In the genomic region with DNA sequence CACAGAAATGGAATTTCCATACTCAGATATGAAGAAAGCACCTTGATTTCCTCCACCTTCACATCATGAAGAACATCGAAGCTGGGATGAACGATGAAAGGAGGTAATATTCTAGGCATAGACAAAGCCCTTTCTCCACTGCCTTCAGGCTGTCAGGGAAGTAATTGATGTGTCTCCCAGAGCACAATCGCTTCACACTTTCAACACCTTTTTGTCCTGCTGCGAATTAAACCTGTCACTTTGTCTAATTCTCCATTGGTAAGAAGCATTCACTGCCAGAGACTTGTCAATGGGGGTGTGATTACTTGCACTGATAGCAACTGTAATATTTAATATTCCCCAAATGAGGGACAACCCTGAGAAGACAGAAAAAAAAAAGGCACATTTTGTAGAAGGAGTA, we compare ENCODE assay signal across 25 cellular contexts.
DNase-seq lines count a peak whose midpoint lies in the region; FAIRE-seq and TF ChIP-seq lines count a peak whose summit lies in the region.
"Had no signal": no experiment of that assay in that cellular context is flagged by ENCODE, and none has a peak within 500 bp of the region (broad histone marks: within the 10 kb centered on the region; RNA-seq: fewer than 3 reads in every experiment).

No MANE protein-coding gene starts in this region.

- no peak for DNase-seq in activated naive CD4-positive, alpha-beta T cell treated with anti-CD3 and anti-CD28 coated beads, Interleukin-2, amount 10 ng/mL, durations not matched to agents 7 days and 5 days
- no peak for DNase-seq in activated naive CD4-positive, alpha-beta T cell treated with anti-CD3 and anti-CD28 coated beads, Interleukin-2, amount 50 U/mL, for 16 hours
- DNase-seq in activated CD4-positive, alpha-beta memory T cell treated with anti-CD3 and anti-CD28 coated beads for 36 hours: no peak
- DNase-seq in effector memory CD4-positive, alpha-beta T cell: no peak
- DNase-seq in chondrocyte (ENCODE audit: low spot score) (no peak), GM19239 (ENCODE audit: insufficient read length, low spot score) (no peak), CD1c-positive myeloid dendritic cell (ENCODE audit: extremely low spot score) (no peak)
- DNase-seq: adrenal gland; C1 segment of cervical spinal cord; DMS 273 treated with DMSO at 0.1 percent for 48 hours; effector CD8-positive, alpha-beta T cell; foreskin keratinocyte; HCEC 1CT; heart right ventricle; mesenchymal stem cell; NCI-H1436 treated with DMSO at 0.1 percent for 48 hours; NCI-H2171; NK-92 treated with Interleukin-12 subunit alpha and Interleukin-12 subunit beta, amount 100 ng/mL, for 24 hours; SHP77 treated with DMSO at 0.1 percent for 48 hours; stimulated activated CD4-positive, alpha-beta T cell treated with anti-CD3 and anti-CD28 coated beads, Interleukin-1b, Interleukin-23, amount 100 ng/mL, for 48 hours; SW 1271; testis had no signal

- H3K36me3 ChIP-seq in effector memory CD4-positive, alpha-beta T cell (ENCODE audit: control insufficient read depth, insufficient read depth, low read length): no peaks in the 10 kb centered on the region
- H3K36me3 ChIP-seq: adrenal gland, heart right ventricle, vagina had no signal

- intact Hi-C loops in activated CD4-positive, alpha-beta memory T cell treated with anti-CD3 and anti-CD28 coated beads for 36 hours (cut with micrococcal nuclease): loop anchor here (5.0 to 10.0 kb wide), 2 partner anchors 100 to 298 kb away; no protein-coding TSS in a partner anchor

- no peaks in the 10 kb centered on the region for H3K9me3 Mint-ChIP-seq in activated naive CD4-positive, alpha-beta T cell treated with anti-CD3 and anti-CD28 coated beads, Interleukin-2, amount 10 ng/mL, durations not matched to agents 7 days and 5 days
- no peaks in the 10 kb centered on the region for H3K9me3 Mint-ChIP-seq in activated CD4-positive, alpha-beta memory T cell treated with anti-CD3 and anti-CD28 coated beads for 36 hours
- no peaks in the 10 kb centered on the region for H3K9me3 Mint-ChIP-seq in chondrocyte (ENCODE audit: low read depth)

- peaks cover 96% of the 10 kb centered on the region for H3K4me1 Mint-ChIP-seq in activated naive CD4-positive, alpha-beta T cell treated with anti-CD3 and anti-CD28 coated beads, Interleukin-2, amount 10 ng/mL, durations not matched to agents 7 days and 5 days
- H3K4me1 Mint-ChIP-seq in activated CD4-positive, alpha-beta memory T cell treated with anti-CD3 and anti-CD28 coated beads for 36 hours (ENCODE audit: low read depth): peaks cover 91% of the 10 kb centered on the region
- H3K4me1 Mint-ChIP-seq in chondrocyte (ENCODE audit: low read depth): peaks cover 12% of the 10 kb centered on the region

- H3K4me3 ChIP-seq in effector memory CD4-positive, alpha-beta T cell (ENCODE audit: insufficient read depth, low read depth, low read length, poor library complexity, severe bottlenecking): no peak overlapping the region
- H3K4me3 ChIP-seq: adrenal gland, heart right ventricle, skin epidermis, testis, vagina had no signal

- peaks cover 11% of the 10 kb centered on the region for H3K36me3 Mint-ChIP-seq in activated naive CD4-positive, alpha-beta T cell treated with anti-CD3 and anti-CD28 coated beads, Interleukin-2, amount 10 ng/mL, durations not matched to agents 7 days and 5 days
- H3K36me3 Mint-ChIP-seq in activated CD4-positive, alpha-beta memory T cell treated with anti-CD3 and anti-CD28 coated beads for 36 hours: no peaks in the 10 kb centered on the region
- H3K36me3 Mint-ChIP-seq in chondrocyte (ENCODE audit: low read depth): no peaks in the 10 kb centered on the region

- H3K27ac Mint-ChIP-seq in activated naive CD4-positive, alpha-beta T cell treated with anti-CD3 and anti-CD28 coated beads, Interleukin-2, amount 10 ng/mL, durations not matched to agents 7 days and 5 days: peak overlapping the region; percentile 96
- peak overlapping the region; percentile 94 for H3K27ac Mint-ChIP-seq in activated CD4-positive, alpha-beta memory T cell treated with anti-CD3 and anti-CD28 coated beads for 36 hours
- no peak overlapping the region for H3K27ac Mint-ChIP-seq in chondrocyte (ENCODE audit: unreplicated experiment)

- H3K27ac ChIP-seq in effector memory CD4-positive, alpha-beta T cell (ENCODE audit: insufficient read depth, low read length, poor library complexity, severe bottlenecking): peak overlapping the region; percentile 52
- H3K27ac ChIP-seq: adrenal gland, foreskin keratinocyte, testis, vagina had no signal

- H3K4me1 ChIP-seq in effector memory CD4-positive, alpha-beta T cell (ENCODE audit: control insufficient read depth, insufficient read depth, low read length, poor library complexity, severe bottlenecking): peaks cover 84% of the 10 kb centered on the region
- H3K4me1 ChIP-seq: adrenal gland, foreskin keratinocyte, testis, vagina had no signal

- POLR2A ChIA-PET in activated CD4-positive, alpha-beta memory T cell treated with anti-CD3 and anti-CD28 coated beads for 36 hours (lab: Charles Lee): interaction anchor here (1.1 to 8.4 kb wide), 7 partner anchors 9 to 198 kb away, joined by 3 to 93 read pairs (median 4); no protein-coding TSS in a partner anchor

- no peaks in the 10 kb centered on the region for H3K9me3 ChIP-seq in effector memory CD4-positive, alpha-beta T cell (ENCODE audit: control insufficient read depth, low read length)
- H3K9me3 ChIP-seq: adrenal gland, heart right ventricle, testis, vagina had no signal

- H3K27me3 ChIP-seq in effector memory CD4-positive, alpha-beta T cell (replicated peaks; ENCODE audit: control insufficient read depth, insufficient read depth, low read length, poor library complexity, severe bottlenecking): no peaks in the 10 kb centered on the region
- H3K27me3 ChIP-seq: adrenal gland, heart right ventricle, testis, vagina had no signal

- H3K4me3 Mint-ChIP-seq in activated naive CD4-positive, alpha-beta T cell treated with anti-CD3 and anti-CD28 coated beads, Interleukin-2, amount 10 ng/mL, durations not matched to agents 7 days and 5 days: no peak overlapping the region
- H3K4me3 Mint-ChIP-seq in activated CD4-positive, alpha-beta memory T cell treated with anti-CD3 and anti-CD28 coated beads for 36 hours: peak overlapping the region; percentile 31
- no peak overlapping the region for H3K4me3 Mint-ChIP-seq in chondrocyte (ENCODE audit: unreplicated experiment)

- no peak for FAIRE-seq in GM19239 (lab: Jason Lieb, UNC)
- FAIRE-seq: colon had no signal

- TF ChIP-seq CTCF in chondrocyte (IDR thresholded peaks at IDR 0.05): no peak

- no peaks in the 10 kb centered on the region for H3K27me3 Mint-ChIP-seq in activated naive CD4-positive, alpha-beta T cell treated with anti-CD3 and anti-CD28 coated beads, Interleukin-2, amount 10 ng/mL, durations not matched to agents 7 days and 5 days
- H3K27me3 Mint-ChIP-seq in activated CD4-positive, alpha-beta memory T cell treated with anti-CD3 and anti-CD28 coated beads for 36 hours: no peaks in the 10 kb centered on the region
- no peaks in the 10 kb centered on the region for H3K27me3 Mint-ChIP-seq in chondrocyte (ENCODE audit: low read depth)

- CTCF ChIA-PET in activated naive CD4-positive, alpha-beta T cell treated with anti-CD3 and anti-CD28 coated beads, Interleukin-2, amount 10 ng/mL, durations not matched to agents 7 days and 5 days (lab: Charles Lee): interaction anchor here (0.8 to 1.4 kb wide), 2 partner anchors 9 to 18 kb away, joined by 3 to 7 read pairs; no protein-coding TSS in a partner anchor
- CTCF ChIA-PET in activated CD4-positive, alpha-beta memory T cell treated with anti-CD3 and anti-CD28 coated beads for 36 hours (lab: Charles Lee): interaction anchor here (1.0 to 6.9 kb wide), 2 partner anchors 16 to 36 kb away, joined by 5 to 53 read pairs; no protein-coding TSS in a partner anchor
